In the genomic region with DNA sequence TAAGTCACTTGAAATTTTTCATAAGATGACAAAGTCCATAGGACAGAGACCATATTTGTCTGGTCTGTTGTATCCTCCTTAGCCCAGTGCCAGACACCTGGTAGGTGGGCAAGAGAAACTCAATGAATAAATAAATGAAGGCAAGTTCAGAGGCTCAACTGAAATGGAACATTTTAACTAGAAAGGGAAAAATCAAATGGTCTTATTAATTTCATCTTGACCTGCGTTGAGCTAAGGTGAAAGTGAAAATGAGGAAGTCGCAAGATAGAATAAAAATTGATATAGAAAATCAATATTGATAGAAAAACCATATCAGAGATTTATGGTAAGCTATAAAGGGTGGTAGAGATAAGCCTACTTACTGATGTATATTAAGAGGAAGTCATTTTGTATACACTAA, we compare ENCODE assay signal across 10 cellular contexts. TPM values are rescaled to one million over a fixed set of nuclear protein-coding genes. Genes with fewer than 3 reads are reported as not detected.
DNase-seq lines count a peak whose midpoint lies in the region; ATAC-seq and TF ChIP-seq lines count a peak whose summit lies in the region.
"Had no signal": no experiment of that assay in that cellular context is flagged by ENCODE, and none has a peak within 500 bp of the region (broad histone marks: within the 10 kb centered on the region; RNA-seq: fewer than 3 reads in every experiment).

No MANE protein-coding gene starts in this region.

- no peaks in the 10 kb centered on the region for H3K9me3 ChIP-seq in liver (ENCODE audit: control insufficient read depth in 4 of 4, low read length in 3 of 4)
- H3K9me3 ChIP-seq in suprapubic skin = no peaks in the 10 kb centered on the region

- no peaks in the 10 kb centered on the region for H3K27me3 Mint-ChIP-seq in activated CD8-positive, alpha-beta memory T cell treated with anti-CD3 and anti-CD28 coated beads, Interleukin-2, amount 10 ng/mL, durations not matched to agents 7 days and 5 days
- no peaks in the 10 kb centered on the region for H3K27me3 Mint-ChIP-seq in activated naive CD8-positive, alpha-beta T cell treated with anti-CD3 and anti-CD28 coated beads, Interleukin-2, amount 10 ng/mL, durations not matched to agents 7 days and 5 days

- peak overlapping the region; percentile 96 for H3K4me3 Mint-ChIP-seq in activated CD8-positive, alpha-beta memory T cell treated with anti-CD3 and anti-CD28 coated beads, Interleukin-2, amount 10 ng/mL, durations not matched to agents 7 days and 5 days
- peak overlapping the region; percentile 88 for H3K4me3 Mint-ChIP-seq in activated naive CD8-positive, alpha-beta T cell treated with anti-CD3 and anti-CD28 coated beads, Interleukin-2, amount 10 ng/mL, durations not matched to agents 7 days and 5 days

- DNase-seq in activated CD8-positive, alpha-beta memory T cell treated with anti-CD3 and anti-CD28 coated beads, Interleukin-2, amount 10 ng/mL, durations not matched to agents 7 days and 5 days = no peak
- DNase-seq in activated CD8-positive, alpha-beta memory T cell treated with anti-CD3 and anti-CD28 coated beads for 24 hours = no peak
- DNase-seq in activated naive CD8-positive, alpha-beta T cell treated with anti-CD3 and anti-CD28 coated beads, Interleukin-2, amount 10 ng/mL, durations not matched to agents 7 days and 5 days = no peak
- DNase-seq in suprapubic skin (ENCODE audit: low spot score in 2 of 2) (no peak), LoVo (ENCODE audit: low spot score) (no peak), DMS114 treated with DMSO at 0.1 percent for 48 hours (lab: John Stamatoyannopoulos, UW; ENCODE audit: unreplicated experiment) (no peak)
- DNase-seq in central memory CD4-positive, alpha-beta T cell = no peak
- DNase-seq: NCI-H187 treated with DMSO at 0.1 percent for 48 hours had no signal

- peaks cover 62% of the 10 kb centered on the region for H3K36me3 Mint-ChIP-seq in activated CD8-positive, alpha-beta memory T cell treated with anti-CD3 and anti-CD28 coated beads, Interleukin-2, amount 10 ng/mL, durations not matched to agents 7 days and 5 days
- peaks cover 57% of the 10 kb centered on the region for H3K36me3 Mint-ChIP-seq in activated naive CD8-positive, alpha-beta T cell treated with anti-CD3 and anti-CD28 coated beads, Interleukin-2, amount 10 ng/mL, durations not matched to agents 7 days and 5 days

- H3K36me3 ChIP-seq in liver (ENCODE audit: control insufficient read depth in 4 of 4, insufficient read depth in 3 of 4, low read depth in 1 of 4, low read length in 3 of 4) (peaks cover 21 to 52% (median 52%) of the 10 kb centered on the region in 4 donors), suprapubic skin (peaks cover 55% of the 10 kb centered on the region)

- H3K4me1 ChIP-seq in liver (ENCODE audit: control insufficient read depth in 4 of 4, insufficient read depth in 4 of 4, low read length in 3 of 4) = peaks cover 3 to 46% (median 18%) of the 10 kb centered on the region in 4 donors
- peaks cover 64% of the 10 kb centered on the region for H3K4me1 ChIP-seq in suprapubic skin

- peaks cover 52% of the 10 kb centered on the region for H3K4me1 Mint-ChIP-seq in activated CD8-positive, alpha-beta memory T cell treated with anti-CD3 and anti-CD28 coated beads, Interleukin-2, amount 10 ng/mL, durations not matched to agents 7 days and 5 days
- H3K4me1 Mint-ChIP-seq in activated naive CD8-positive, alpha-beta T cell treated with anti-CD3 and anti-CD28 coated beads, Interleukin-2, amount 10 ng/mL, durations not matched to agents 7 days and 5 days = peaks cover 53% of the 10 kb centered on the region

- no peaks in the 10 kb centered on the region for H3K27me3 ChIP-seq in liver (ENCODE audit: control insufficient read depth in 4 of 4, insufficient read depth in 4 of 4, low read length in 3 of 4)
- H3K27me3 ChIP-seq in suprapubic skin = no peaks in the 10 kb centered on the region

- no peak for TF ChIP-seq RAD21 in liver (IDR thresholded peaks at IDR 0.05)

- H3K9ac ChIP-seq in liver (ENCODE audit: low read depth in 1 of 2, low read length in 2 of 2) = peak overlapping the region in 1 of 2 donors; percentile 95
- H3K9ac ChIP-seq: BLaER1 had no signal

- ATAC-seq in activated CD8-positive, alpha-beta memory T cell treated with anti-CD3 and anti-CD28 coated beads, Interleukin-2, amount 10 ng/mL, durations not matched to agents 7 days and 5 days = no peak
- no peak for ATAC-seq in activated naive CD8-positive, alpha-beta T cell treated with anti-CD3 and anti-CD28 coated beads, Interleukin-2, amount 10 ng/mL, durations not matched to agents 7 days and 5 days (ENCODE audit: low read depth)

- whole genome bisulfite sequencing in liver = 63% methylated on average over 2 of the region's 2 CpGs
- 65% methylated on average over 2 of the region's 2 CpGs for WGBS in suprapubic skin

- H3K4me3 ChIP-seq in liver (ENCODE audit: low read depth in 1 of 3, low read length in 3 of 3) = peak overlapping the region; percentile 76 to 97 (median 94)
- H3K4me3 ChIP-seq in suprapubic skin = peak overlapping the region; percentile 84
- H3K4me3 ChIP-seq: BLaER1 had no signal

- no peak for TF ChIP-seq POLR2A in suprapubic skin (IDR thresholded peaks at IDR 0.05)

- POLR2A ChIA-PET in activated naive CD8-positive, alpha-beta T cell treated with anti-CD3 and anti-CD28 coated beads, Interleukin-2, amount 10 ng/mL, durations not matched to agents 7 days and 5 days (lab: Charles Lee) = interaction anchor here (1.3 to 2.0 kb wide), 3 partner anchors 23 to 328 kb away, joined by 5 to 16 read pairs (median 11); no protein-coding TSS in a partner anchor

- CTCF ChIA-PET in activated CD8-positive, alpha-beta memory T cell treated with anti-CD3 and anti-CD28 coated beads, Interleukin-2, amount 10 ng/mL, durations not matched to agents 7 days and 5 days (lab: Charles Lee) = interaction anchor here (1.0 to 1.6 kb wide), 3 partner anchors 40 to 373 kb away, joined by 3 to 4 read pairs (median 4); no protein-coding TSS in a partner anchor

- no peaks in the 10 kb centered on the region for H3K9me3 Mint-ChIP-seq in activated CD8-positive, alpha-beta memory T cell treated with anti-CD3 and anti-CD28 coated beads, Interleukin-2, amount 10 ng/mL, durations not matched to agents 7 days and 5 days (ENCODE audit: low read depth)
- H3K9me3 Mint-ChIP-seq in activated naive CD8-positive, alpha-beta T cell treated with anti-CD3 and anti-CD28 coated beads, Interleukin-2, amount 10 ng/mL, durations not matched to agents 7 days and 5 days = no peaks in the 10 kb centered on the region

- TF ChIP-seq CTCF in liver (IDR thresholded peaks at IDR 0.05; ENCODE audit: low read depth, low read length, missing input control) (no peak), suprapubic skin (IDR thresholded peaks at IDR 0.05) (no peak)

- H3K27ac Mint-ChIP-seq in activated CD8-positive, alpha-beta memory T cell treated with anti-CD3 and anti-CD28 coated beads, Interleukin-2, amount 10 ng/mL, durations not matched to agents 7 days and 5 days = peak overlapping the region; percentile 99
- peak overlapping the region; percentile 94 for H3K27ac Mint-ChIP-seq in activated naive CD8-positive, alpha-beta T cell treated with anti-CD3 and anti-CD28 coated beads, Interleukin-2, amount 10 ng/mL, durations not matched to agents 7 days and 5 days

- no peak for TF ChIP-seq EP300 in suprapubic skin (IDR thresholded peaks at IDR 0.05)

- H3K27ac ChIP-seq in liver (ENCODE audit: low read depth in 1 of 2, low read length in 2 of 2) = peak overlapping the region; percentile 27 to 99
- no peak overlapping the region for H3K27ac ChIP-seq in suprapubic skin
- H3K27ac ChIP-seq: BLaER1 had no signal

TF ChIP-seq in liver, 16 proteins besides CTCF, POLR2A, EP300 and RAD21 (continues in another document):
- TF ChIP-seq JUND (IDR thresholded peaks at IDR 0.05) (no peak), SP1 (IDR thresholded peaks at IDR 0.05) (no peak), HNF4G (IDR thresholded peaks at IDR 0.05) (no peak), RXRA (IDR thresholded peaks at IDR 0.05) (no peak), NR2F2 (IDR thresholded peaks at IDR 0.05) (no peak), FOXA1 (IDR thresholded peaks at IDR 0.05) (no peak), GABPA (IDR thresholded peaks at IDR 0.05 in 1 of 2, conservative IDR thresholded peaks at IDR 0.05 in 1 of 2) (no peak), FOXA2 (IDR thresholded peaks at IDR 0.05) (no peak), ATF3 (IDR thresholded peaks at IDR 0.05) (no peak), YY1 (IDR thresholded peaks at IDR 0.05) (no peak), HNF4A (conservative IDR thresholded peaks at IDR 0.05) (no peak), TAF1 (conservative IDR thresholded peaks at IDR 0.05) (no peak)
- TF ChIP-seq, protein P1, sequence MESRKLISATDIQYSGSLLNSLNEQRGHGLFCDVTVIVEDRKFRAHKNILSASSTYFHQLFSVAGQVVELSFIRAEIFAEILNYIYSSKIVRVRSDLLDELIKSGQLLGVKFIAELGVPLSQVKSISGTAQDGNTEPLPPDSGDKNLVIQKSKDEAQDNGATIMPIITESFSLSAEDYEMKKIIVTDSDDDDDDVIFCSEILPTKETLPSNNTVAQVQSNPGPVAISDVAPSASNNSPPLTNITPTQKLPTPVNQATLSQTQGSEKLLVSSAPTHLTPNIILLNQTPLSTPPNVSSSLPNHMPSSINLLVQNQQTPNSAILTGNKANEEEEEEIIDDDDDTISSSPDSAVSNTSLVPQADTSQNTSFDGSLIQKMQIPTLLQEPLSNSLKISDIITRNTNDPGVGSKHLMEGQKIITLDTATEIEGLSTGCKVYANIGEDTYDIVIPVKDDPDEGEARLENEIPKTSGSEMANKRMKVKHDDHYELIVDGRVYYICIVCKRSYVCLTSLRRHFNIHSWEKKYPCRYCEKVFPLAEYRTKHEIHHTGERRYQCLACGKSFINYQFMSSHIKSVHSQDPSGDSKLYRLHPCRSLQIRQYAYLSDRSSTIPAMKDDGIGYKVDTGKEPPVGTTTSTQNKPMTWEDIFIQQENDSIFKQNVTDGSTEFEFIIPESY (IDR thresholded peaks at IDR 0.05) = no peak
- TF ChIP-seq, protein P2, sequence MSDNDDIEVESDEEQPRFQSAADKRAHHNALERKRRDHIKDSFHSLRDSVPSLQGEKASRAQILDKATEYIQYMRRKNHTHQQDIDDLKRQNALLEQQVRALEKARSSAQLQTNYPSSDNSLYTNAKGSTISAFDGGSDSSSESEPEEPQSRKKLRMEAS (IDR thresholded peaks at IDR 0.05) = no peak

RNA-seq across cellular contexts. Expression of gene NFKBIZ, which starts 3.0 kb away (rescaled TPM):
- total RNA-seq in activated CD8-positive, alpha-beta memory T cell treated with anti-CD3 and anti-CD28 coated beads, Interleukin-2, amount 10 ng/mL, durations not matched to agents 7 days and 5 days = 10 to 100 TPM; 51.3 to 65.1 TPM
- 10 to 100 TPM; 72.5 to 76.3 TPM for total RNA-seq in activated naive CD8-positive, alpha-beta T cell treated with anti-CD3 and anti-CD28 coated beads, Interleukin-2, amount 10 ng/mL, durations not matched to agents 7 days and 5 days
- 10 to 100 TPM; 13.8 to 78.8 TPM for total RNA-seq in liver
- 10 to 100 TPM in 1 of 2 donors, 1 to 10 TPM in 1; 4.8 to 33.7 TPM for polyA plus RNA-seq in liver
- 100 to 1,000 TPM; 142 to 311 (median 159) TPM for total RNA-seq in suprapubic skin
